Comparison of ENCODE assay signal across 16 cellular contexts in genomic region chr2:2573658-2574293, GRCh38.
DNase-seq lines count a peak whose midpoint lies in the region; TF ChIP-seq lines count a peak whose summit lies in the region.
"Had no signal": no experiment of that assay in that cellular context is flagged by ENCODE, and none has a peak within 500 bp of the region (broad histone marks: within the 10 kb centered on the region; RNA-seq: fewer than 3 reads in every experiment).

No MANE protein-coding gene starts in this region.

- H3K9me3 ChIP-seq in A673 (ENCODE audit: low read depth, low read length, poor library complexity, severe bottlenecking) (no peaks in the 10 kb centered on the region), endodermal cell (ENCODE audit: control insufficient read depth, low read length) (peaks cover 17% of the 10 kb centered on the region)
- H3K9me3 ChIP-seq: body of pancreas, pancreas, thoracic aorta had no signal

- H3K4me3 Mint-ChIP-seq in endodermal cell: no peak overlapping the region
- H3K4me3 Mint-ChIP-seq: CD4-positive, alpha-beta T cell; IgD-negative memory B cell had no signal

- H3K36me3 Mint-ChIP-seq in endodermal cell (ENCODE audit: low read depth): no peaks in the 10 kb centered on the region
- H3K36me3 Mint-ChIP-seq: IgD-negative memory B cell had no signal

- H3K36me3 ChIP-seq in A673 (ENCODE audit: insufficient read depth, low read length, poor library complexity, severe bottlenecking): no peaks in the 10 kb centered on the region
- H3K36me3 ChIP-seq in endodermal cell (ENCODE audit: control insufficient read depth, insufficient read depth, low read length): no peaks in the 10 kb centered on the region
- H3K36me3 ChIP-seq: pancreas, thoracic aorta had no signal

- POLR2A ChIA-PET in A673 (lab: Charles Lee; ENCODE audit: low non-redundant PET): no interaction called here

- H3K27me3 ChIP-seq in A673 (replicated peaks; ENCODE audit: insufficient read depth, low read depth, low read length, poor library complexity): peaks cover 14% of the 10 kb centered on the region
- no peaks in the 10 kb centered on the region for H3K27me3 ChIP-seq in endodermal cell (ENCODE audit: control insufficient read depth, insufficient read depth, low read length, poor library complexity, severe bottlenecking)
- H3K27me3 ChIP-seq: body of pancreas, pancreas had no signal

- no peak overlapping the region for H3K27ac Mint-ChIP-seq in endodermal cell
- H3K27ac Mint-ChIP-seq: CD4-positive, alpha-beta T cell; IgD-negative memory B cell had no signal

- WGBS in endodermal cell (ENCODE audit: insufficient coverage in 1 of 2, insufficient read length in 1 of 2), 2 experiments: 93 to 96% methylated on average over 9 to 15 of the region's 15 CpGs

- H3K4me1 ChIP-seq in A673 (ENCODE audit: insufficient read depth, low read length, poor library complexity, severe bottlenecking) (no peaks in the 10 kb centered on the region), endodermal cell (ENCODE audit: control insufficient read depth, insufficient read depth, low read length) (no peaks in the 10 kb centered on the region)
- H3K4me1 ChIP-seq: pancreas had no signal

- H3K27ac ChIP-seq in A673 (ENCODE audit: low read depth, low read length, poor library complexity, severe bottlenecking) (no peak overlapping the region), endodermal cell (ENCODE audit: low read depth, low read length) (no peak overlapping the region)
- H3K27ac ChIP-seq: body of pancreas, pancreas, thoracic aorta had no signal

- no peaks in the 10 kb centered on the region for H3K9me3 Mint-ChIP-seq in endodermal cell
- H3K9me3 Mint-ChIP-seq: CD4-positive, alpha-beta T cell; IgD-negative memory B cell had no signal

- peaks cover 3% of the 10 kb centered on the region for H3K27me3 Mint-ChIP-seq in endodermal cell (ENCODE audit: insufficient read depth)
- H3K27me3 Mint-ChIP-seq: CD4-positive, alpha-beta T cell; IgD-negative memory B cell had no signal

- DNase-seq in DMS53 (lab: John Stamatoyannopoulos, UW) (peak; percentile 23), DMS53 treated with DMSO at 0.1 percent for 48 hours (lab: John Stamatoyannopoulos, UW; ENCODE audit: unreplicated experiment) (no peak), A673 (ENCODE audit: low spot score) (peak; percentile 4), RKO (ENCODE audit: low spot score) (peak; percentile 24), endodermal cell (peak; percentile 39), NCI-H748 (lab: John Stamatoyannopoulos, UW; ENCODE audit: unreplicated experiment) (no peak), HT-29 (ENCODE audit: low spot score) (no peak)
- no peak for DNase-seq in stimulated activated CD4-positive, alpha-beta T cell treated with anti-CD3 and anti-CD28 coated beads, Interleukin-1b, Interleukin-23, amount 100 ng/mL, for 48 hours
- DNase-seq: 8988T; body of pancreas; effector memory CD4-positive, alpha-beta T cell; NCI-H187 treated with DMSO at 0.1 percent for 48 hours; pancreas had no signal

- no peaks in the 10 kb centered on the region for H3K4me1 Mint-ChIP-seq in endodermal cell
- H3K4me1 Mint-ChIP-seq: IgD-negative memory B cell had no signal

- BruUV-seq in A673 (replicated peaks; lab: Mats Ljungman, UMichigan): no TSS peak

- TF ChIP-seq CTCF in A673 (conservative IDR thresholded peaks at IDR 0.05; ENCODE audit: low read depth, low read length): no peak
- TF ChIP-seq CTCF in endodermal cell (conservative IDR thresholded peaks at IDR 0.05): no peak

- intact Hi-C loops in A673 (cut with micrococcal nuclease; ENCODE audit: unreplicated experiment): no loop called here

- H3K9ac ChIP-seq in endodermal cell (ENCODE audit: extremely low read depth, low read length, poor library complexity, severe bottlenecking): no peak overlapping the region

- H3K4me3 ChIP-seq in A673 (ENCODE audit: low read depth, low read length, poor library complexity, severe bottlenecking): no peak overlapping the region
- peak overlapping the region; percentile 3 for H3K4me3 ChIP-seq in endodermal cell (ENCODE audit: low read length)
- H3K4me3 ChIP-seq: body of pancreas, pancreas, thoracic aorta had no signal

- CTCF ChIA-PET in A673 (lab: Charles Lee): no interaction called here

Comparison
In these comparisons a context has a peak if more than half of its experiments do, and no peak if none do; other contexts are left out.
1. DNase-seq: peak in DMS53 (single experiment), A673 (single experiment), RKO (single experiment) and endodermal cell (single experiment); none in DMS53 treated with DMSO at 0.1 percent for 48 hours (single experiment), NCI-H748 (single experiment), HT-29 (single experiment) and stimulated activated CD4-positive, alpha-beta T cell treated with anti-CD3 and anti-CD28 coated beads, Interleukin-1b, Interleukin-23, amount 100 ng/mL, for 48 hours (single experiment).